1 cellular context compared by ENCODE assay signal in genomic region chr2:240898108-240898730, GRCh38.
TF ChIP-seq lines count a peak whose summit lies in the region.

No MANE protein-coding gene starts in this region.

TF ChIP-seq in SK-N-SH, 30 proteins besides CTCF, POLR2A, EP300 and RAD21 (continued from another document):
- TF ChIP-seq IRF3 (IDR thresholded peaks at IDR 0.05; ENCODE audit: low read depth, low read length) = no peak
